Comparison of ENCODE assay signal across 8 cellular contexts in genomic region chr5:16465544-16466432, GRCh38. TPM values are rescaled to one million over a fixed set of nuclear protein-coding genes. Genes with fewer than 3 reads are reported as not detected.
DNase-seq lines count a peak whose midpoint lies in the region; ATAC-seq and TF ChIP-seq lines count a peak whose summit lies in the region.

ZNF622 (minus strand) TSS chr5:16465800; CDS start chr5:16465665, 135 bp downstream.

- H3K4me3 ChIP-seq in Jurkat, Clone E6-1 (ENCODE audit: low read length), result peak within 1 kb of the TSS; percentile 70
- H3K4me3 ChIP-seq in PC-3 (ENCODE audit: low read length) (peak within 1 kb of the TSS; percentile 80), mucosa of descending colon (peak within 1 kb of the TSS; percentile 88)

- no peaks in the 10 kb centered on the region for H3K27me3 ChIP-seq in PC-3 (ENCODE audit: low read length)

- DNase-seq in DMS153 treated with DMSO at 0.1 percent for 48 hours (lab: John Stamatoyannopoulos, UW; ENCODE audit: unreplicated experiment) (peak; percentile 95), PC-3 (peak; percentile 99), activated T-cell treated with anti-CD3 and anti-CD28 coated beads for 48 hours (ENCODE audit: low read depth) (peak; percentile 85), epithelial cell of prostate (ENCODE audit: low read depth, low spot score) (peak; percentile 61), mucosa of descending colon (peak; percentile 95 to 96 (median 95))
- peak; percentile 87 for DNase-seq in Jurkat, Clone E6-1 (ENCODE audit: low read depth, low spot score)
- DNase-seq in stimulated activated CD8-positive, alpha-beta memory T cell treated with anti-CD3 and anti-CD28 coated beads, Interleukin-4, amount 100 ng/mL, for 24 hours (ENCODE audit: low read depth), result peak; percentile 83

- no peaks in the 10 kb centered on the region for H3F3A ChIP-seq in PC-3 (ENCODE audit: low read length, unreplicated experiment)

- no TSS peak for BruUV-seq in PC-3 (replicated peaks; lab: Mats Ljungman, UMichigan)

- intact Hi-C loops in PC-3 (cut with micrococcal nuclease), result no loop called here
- intact Hi-C loops in mucosa of descending colon (cut with DNase I, micrococcal nuclease), result no loop called here

- peaks cover 36% of the 10 kb centered on the region for H4K20me1 ChIP-seq in PC-3 (ENCODE audit: low read length)

- H3K4me2 ChIP-seq in PC-3 (ENCODE audit: low read length), result peak within 1 kb of the TSS; percentile 88

- H3K27ac ChIP-seq in PC-3 (ENCODE audit: low read length) (peak within 1 kb of the TSS; percentile 58), epithelial cell of prostate (peak within 1 kb of the TSS; percentile 78)

- CTCF ChIA-PET in PC-3 (lab: Charles Lee), result no interaction called here

- H3K4me1 ChIP-seq in PC-3 (ENCODE audit: insufficient read depth, low read length) (peaks cover 50% of the 10 kb centered on the region), mucosa of descending colon (ENCODE audit: low read depth) (peaks cover 33% of the 10 kb centered on the region)

- H3K9me2 ChIP-seq in PC-3 (replicated peaks; ENCODE audit: low read length), result no peaks in the 10 kb centered on the region

- peak within 1 kb of the TSS; percentile 83 for H2AFZ ChIP-seq in PC-3 (ENCODE audit: low read length)

- TF ChIP-seq CTCF in PC-3 (conservative IDR thresholded peaks at IDR 0.05; ENCODE audit: low read depth, low read length), result no peak
- no peak for TF ChIP-seq CTCF in mucosa of descending colon (IDR thresholded peaks at IDR 0.05)

- H3K9ac ChIP-seq in PC-3 (ENCODE audit: low read length), result peak within 1 kb of the TSS; percentile 83

- H3K79me2 ChIP-seq in PC-3 (ENCODE audit: low read length), result peaks cover 96% of the 10 kb centered on the region

- peaks cover 28% of the 10 kb centered on the region for H3K36me3 ChIP-seq in PC-3 (ENCODE audit: low read depth, low read length)
- H3K36me3 ChIP-seq in mucosa of descending colon (ENCODE audit: low read depth), result peaks cover 5% of the 10 kb centered on the region

- ATAC-seq in GM21717 (IDR thresholded peaks at IDR 0.05; ENCODE audit: unreplicated experiment) (peak; percentile 81), PC-3 (peak; percentile 89), mucosa of descending colon (peak; percentile 96)

- H3K9me3 ChIP-seq in PC-3 (ENCODE audit: low read length) (no peaks in the 10 kb centered on the region), mucosa of descending colon (no peaks in the 10 kb centered on the region)

- POLR2A ChIA-PET in PC-3 (lab: Charles Lee; ENCODE audit: unreplicated experiment), result no interaction called here

RNA-seq across cellular contexts. Expression of gene ZNF622, which starts in this region (rescaled TPM):
- 55.1 TPM for polyA plus RNA-seq in Jurkat, Clone E6-1 (2012; ENCODE audit: insufficient read depth, insufficient read length)
- total RNA-seq in PC-3 (2014; rRNA removed) (76.9 and 98.3 TPM in 2 replicates), mucosa of descending colon (10 to 100 TPM; 34.1 to 48.5 (median 38.4) TPM)

Comparison
In these comparisons a context has a peak if more than half of its experiments do, and no peak if none do; other contexts are left out.
1. Peak in every context shown above with its lines: DNase-seq, ATAC-seq, H3K4me3 ChIP-seq and H3K27ac ChIP-seq.